Comparison of ENCODE assay signal across 1 cellular context in genomic region chr3:10251006-10251405, GRCh38.
TF ChIP-seq lines count a peak whose summit lies in the region.

No MANE protein-coding gene starts in this region.

TF ChIP-seq in A549, 52 proteins besides CTCF, POLR2A, EP300 and RAD21 (continued from another document):
- TF ChIP-seq REST (IDR thresholded peaks at IDR 0.05) (no peak), TFCP2L1 (CRISPR knock-in tag; IDR thresholded peaks at IDR 0.05) (no peak), JUNB (IDR thresholded peaks at IDR 0.05) (no peak), RCOR1 (IDR thresholded peaks at IDR 0.05; ENCODE audit: low read depth, low read length) (no peak), FOSB (CRISPR knock-in tag; IDR thresholded peaks at IDR 0.05) (no peak), BHLHE40 (IDR thresholded peaks at IDR 0.05; ENCODE audit: low read depth, low read length) (no peak), CBX2 (IDR thresholded peaks at IDR 0.05; ENCODE audit: borderline replicate concordance, low read depth) (no peak), GATA3 (IDR thresholded peaks at IDR 0.05; ENCODE audit: borderline replicate concordance) (no peak), CHD2 (IDR thresholded peaks at IDR 0.05; ENCODE audit: low read length, partially characterized antibody) (no peak)
